In genomic region chr18:49678440-49678839, GRCh38 we compare ENCODE assay signal across 29 cellular contexts.
DNase-seq lines count a peak whose midpoint lies in the region; ATAC-seq, FAIRE-seq and TF ChIP-seq lines count a peak whose summit lies in the region.
"Had no signal": no experiment of that assay in that cellular context is flagged by ENCODE, and none has a peak within 500 bp of the region (broad histone marks: within the 10 kb centered on the region; RNA-seq: fewer than 3 reads in every experiment).

No MANE protein-coding gene starts in this region.

- no peak overlapping the region for H3K23ac ChIP-seq in H1 (ENCODE audit: insufficient read length)

- H2AK5ac ChIP-seq in H1 (ENCODE audit: low read depth, low read length) = no peak overlapping the region

- H3K4me2 ChIP-seq in BLaER1 = peak overlapping the region; percentile 62
- H3K4me2 ChIP-seq in H1 (ENCODE audit: insufficient read depth in 1 of 2, low read depth in 2 of 2, low read length in 2 of 2) = no peak overlapping the region

- no peak overlapping the region for H4K91ac ChIP-seq in H1 (replicated peaks; ENCODE audit: insufficient read length, low read length)

- H3K9ac ChIP-seq in BLaER1 = no peak overlapping the region
- no peak overlapping the region for H3K9ac ChIP-seq in H1 (replicated peaks in 1 of 4; ENCODE audit: extremely low read depth in 1 of 4, low read depth in 3 of 4, low read length in 3 of 4)

- no peak overlapping the region for H3K14ac ChIP-seq in H1 (ENCODE audit: insufficient read length)

- POLR2A ChIA-PET in H1 (lab: Charles Lee; ENCODE audit: partially characterized antibody) = no interaction called here

- H3K4me1 Mint-ChIP-seq in mesothelial cell of epicardium = peaks cover 21% of the 10 kb centered on the region
- H3K4me1 Mint-ChIP-seq: activated naive CD4-positive, alpha-beta T cell treated with anti-CD3 and anti-CD28 coated beads, Interleukin-2, amount 10 ng/mL, durations not matched to agents 7 days and 5 days; IgD-negative memory B cell; stimulated activated naive CD8-positive, alpha-beta T cell treated with anti-CD3 and anti-CD28 coated beads, Interleukin-15, amount 100 ng/mL, for 72 hours; T-cell had no signal

- no peak overlapping the region for H2AFZ ChIP-seq in H1 (ENCODE audit: low read length)

- H2BK5ac ChIP-seq in H1 (ENCODE audit: low read depth, low read length) = no peak overlapping the region

- CTCF ChIA-PET in H1 (lab: Charles Lee; ENCODE audit: partially characterized antibody) = no interaction called here

- no peaks in the 10 kb centered on the region for H3K9me3 Mint-ChIP-seq in mesothelial cell of epicardium
- H3K9me3 Mint-ChIP-seq: activated CD4-positive, alpha-beta memory T cell treated with anti-CD3 and anti-CD28 coated beads for 36 hours; activated naive CD4-positive, alpha-beta T cell treated with anti-CD3 and anti-CD28 coated beads, Interleukin-2, amount 10 ng/mL, durations not matched to agents 7 days and 5 days; effector memory CD8-positive, alpha-beta T cell; stimulated activated naive CD8-positive, alpha-beta T cell treated with anti-CD3 and anti-CD28 coated beads, Interleukin-15, amount 100 ng/mL, for 72 hours; T-cell had no signal

- peak overlapping the region; percentile 60 for H3K27ac ChIP-seq in BLaER1
- H3K27ac ChIP-seq in H1 (ENCODE audit: low read depth, low read length) = no peak overlapping the region
- H3K27ac ChIP-seq: esophagus muscularis mucosa, foreskin keratinocyte, heart right ventricle, left lung had no signal

- H3K4me3 ChIP-seq in BLaER1 (no peak overlapping the region), H1 (ENCODE audit: extremely low read depth in 1 of 4, insufficient read depth in 2 of 4, low read depth in 3 of 4, low read length in 4 of 4) (no peak overlapping the region), BE2C (ENCODE audit: low read depth, low read length) (no peak overlapping the region)
- H3K4me3 ChIP-seq: esophagus muscularis mucosa, heart right ventricle, left lung had no signal

- no peak for TF ChIP-seq RAD21 in H1 (IDR thresholded peaks at IDR 0.05 in 1 of 2, conservative IDR thresholded peaks at IDR 0.05 in 1 of 2; ENCODE audit: low read depth in 2 of 2, low read length in 2 of 2)

- peaks cover 20% of the 10 kb centered on the region for H3K4me1 ChIP-seq in BLaER1
- H3K4me1 ChIP-seq in H1 (replicated peaks in 1 of 4; ENCODE audit: control insufficient read depth in 3 of 4, insufficient read depth in 4 of 4, low read length in 3 of 4) = no peaks in the 10 kb centered on the region
- H3K4me1 ChIP-seq in BE2C = no peaks in the 10 kb centered on the region
- H3K4me1 ChIP-seq: esophagus muscularis mucosa, foreskin keratinocyte, heart right ventricle, left lung had no signal

- H4K5ac ChIP-seq in H1 (ENCODE audit: insufficient read length, low read depth, low read length) = no peak overlapping the region

- peak overlapping the region; percentile 15 for H3K27ac Mint-ChIP-seq in mesothelial cell of epicardium
- H3K27ac Mint-ChIP-seq: activated CD4-positive, alpha-beta memory T cell treated with anti-CD3 and anti-CD28 coated beads for 36 hours; activated naive CD4-positive, alpha-beta T cell treated with anti-CD3 and anti-CD28 coated beads, Interleukin-2, amount 10 ng/mL, durations not matched to agents 7 days and 5 days; naive thymus-derived CD4-positive, alpha-beta T cell; stimulated activated naive CD8-positive, alpha-beta T cell treated with anti-CD3 and anti-CD28 coated beads, Interleukin-15, amount 100 ng/mL, for 72 hours; T-cell had no signal

- H3K36me3 ChIP-seq in BLaER1 = no peaks in the 10 kb centered on the region
- H3K36me3 ChIP-seq in H1 (ENCODE audit: control insufficient read depth in 2 of 4, insufficient read depth in 4 of 4, low read length in 3 of 4) = no peaks in the 10 kb centered on the region
- no peaks in the 10 kb centered on the region for H3K36me3 ChIP-seq in BE2C
- H3K36me3 ChIP-seq: esophagus muscularis mucosa, heart right ventricle, left lung had no signal

- no peaks in the 10 kb centered on the region for H3K23me2 ChIP-seq in H1 (ENCODE audit: low read depth, low read length)

- no peak overlapping the region for H4K8ac ChIP-seq in H1 (ENCODE audit: extremely low read depth, insufficient read depth, low read length)

- no peak for TF ChIP-seq EP300 in H1 (IDR thresholded peaks at IDR 0.05; ENCODE audit: borderline replicate concordance in 1 of 2, low read depth in 2 of 2, low read length in 2 of 2)

- peak; percentile 20 for ATAC-seq in HG03342 (IDR thresholded peaks at IDR 0.05; ENCODE audit: unreplicated experiment)
- ATAC-seq: effector memory CD8-positive, alpha-beta T cell; foreskin keratinocyte; heart right ventricle; left lung; naive thymus-derived CD4-positive, alpha-beta T cell; stimulated activated naive CD8-positive, alpha-beta T cell treated with anti-CD3 and anti-CD28 coated beads, Interleukin-15, amount 100 ng/mL, for 72 hours; T-cell had no signal

- H3K4me3 Mint-ChIP-seq in mesothelial cell of epicardium = no peak overlapping the region
- H3K4me3 Mint-ChIP-seq: activated CD4-positive, alpha-beta memory T cell treated with anti-CD3 and anti-CD28 coated beads for 36 hours; activated naive CD4-positive, alpha-beta T cell treated with anti-CD3 and anti-CD28 coated beads, Interleukin-2, amount 10 ng/mL, durations not matched to agents 7 days and 5 days; IgD-negative memory B cell; naive thymus-derived CD4-positive, alpha-beta T cell; stimulated activated naive CD8-positive, alpha-beta T cell treated with anti-CD3 and anti-CD28 coated beads, Interleukin-15, amount 100 ng/mL, for 72 hours; T-cell had no signal

- H3K4ac ChIP-seq in H1 (replicated peaks; ENCODE audit: insufficient read length, low read depth, low read length) = no peak overlapping the region

- no peak overlapping the region for H2BK120ac ChIP-seq in H1 (replicated peaks; ENCODE audit: low read depth, low read length)

- WGBS in H1 (ENCODE audit: extremely low coverage in 1 of 2, insufficient coverage in 1 of 2, insufficient read length in 1 of 2, insufficient replicate concordance in 2 of 2, low coverage in 1 of 2, low lambda C conversion rate in 2 of 2, missing lambda C conversion rate in 1 of 2), 2 experiments = 74% methylated on average over 3 of the region's 3 CpGs; no CpG with 5 or more reads in 1 of the 2 experiments

- no peak for FAIRE-seq in H1 (lab: Jason Lieb, UNC)
- FAIRE-seq: A204.1, colon, G401.6 had no signal

- H3K27me3 Mint-ChIP-seq in mesothelial cell of epicardium (ENCODE audit: low read depth) = peaks cover 9% of the 10 kb centered on the region
- H3K27me3 Mint-ChIP-seq: activated CD4-positive, alpha-beta memory T cell treated with anti-CD3 and anti-CD28 coated beads for 36 hours had no signal

- no peak overlapping the region for H2BK20ac ChIP-seq in H1 (ENCODE audit: low read length)

- H3K9me3 ChIP-seq in BLaER1 = no peaks in the 10 kb centered on the region
- no peaks in the 10 kb centered on the region for H3K9me3 ChIP-seq in H1 (ENCODE audit: insufficient read depth in 2 of 2, low read depth in 1 of 2, low read length in 1 of 2)
- no peaks in the 10 kb centered on the region for H3K9me3 ChIP-seq in BE2C
- H3K9me3 ChIP-seq: esophagus muscularis mucosa, heart right ventricle, left lung had no signal

- no peak for DNase-seq in H1 (ENCODE audit: low read depth in 1 of 2, low spot score in 2 of 2)
- no peak for DNase-seq in mesothelial cell of epicardium (ENCODE audit: low spot score in 2 of 2, unreplicated experiment in 2 of 2)
- no peak for DNase-seq in central memory CD4-positive, alpha-beta T cell
- no peak for DNase-seq in T1000 (lab: John Stamatoyannopoulos, UW)
- no peak for DNase-seq in BE2C
- DNase-seq in activated CD4-positive, alpha-beta T cell treated with anti-CD3 and anti-CD28 coated beads, Interleukin-2, amount 50 U/mL, for 48 hours = no peak
- DNase-seq: activated CD4-positive, alpha-beta memory T cell treated with anti-CD3 and anti-CD28 coated beads for 36 hours; activated CD8-positive, alpha-beta memory T cell treated with anti-CD3 and anti-CD28 coated beads, Interleukin-2, amount 50 U/mL, for 4 hours; activated naive CD4-positive, alpha-beta T cell treated with anti-CD3 and anti-CD28 coated beads, Interleukin-2, amount 10 ng/mL, durations not matched to agents 7 days and 5 days; effector memory CD8-positive, alpha-beta T cell; heart right ventricle; left lung; naive thymus-derived CD4-positive, alpha-beta T cell; NCI-H1048; NCI-H187; NCI-H510A treated with DMSO at 0.1 percent for 48 hours; SHP77 treated with DMSO at 0.1 percent for 48 hours; stimulated activated CD4-positive, alpha-beta T cell treated with anti-CD3 and anti-CD28 coated beads, Interleukin-1b, Interleukin-23, amount 100 ng/mL, for 48 hours; stimulated activated CD8-positive, alpha-beta memory T cell treated with anti-CD3 and anti-CD28 coated beads, Interleukin-4, amount 100 ng/mL, for 48 hours; stimulated activated naive CD8-positive, alpha-beta T cell treated with anti-CD3 and anti-CD28 coated beads, Interleukin-15, amount 100 ng/mL, for 72 hours; T-cell had no signal

- no peak overlapping the region for H3K56ac ChIP-seq in H1 (replicated peaks; ENCODE audit: insufficient read length, low read depth, low read length)

- H2BK12ac ChIP-seq in H1 (ENCODE audit: low read depth, low read length) = no peak overlapping the region

- H4K20me1 ChIP-seq in BLaER1 = no peaks in the 10 kb centered on the region
- H4K20me1 ChIP-seq in H1 (replicated peaks in 1 of 2; ENCODE audit: control insufficient read depth in 1 of 2, insufficient read depth in 2 of 2, low read length in 2 of 2) = no peaks in the 10 kb centered on the region

- no peaks in the 10 kb centered on the region; the same call in 1 of the 2 replicates for H3K79me1 ChIP-seq in H1 (ENCODE audit: low read depth, low read length)

- H2BK15ac ChIP-seq in H1 (ENCODE audit: low read length) = 0 out of 2 replicates have a peak overlapping the region, but pooled peaks have one; percentile 7

- TF ChIP-seq POLR2A in H1 (IDR thresholded peaks at IDR 0.05; ENCODE audit: control extremely low read depth in 1 of 2, low read depth in 2 of 2, low read length in 2 of 2) = no peak

- H3K79me2 ChIP-seq in H1 (ENCODE audit: control insufficient read depth in 1 of 2, insufficient read depth in 2 of 2, low read length in 2 of 2) = no peaks in the 10 kb centered on the region

- H3K27me3 ChIP-seq in BLaER1 = no peaks in the 10 kb centered on the region
- H3K27me3 ChIP-seq in H1 (replicated peaks in 1 of 4; ENCODE audit: control insufficient read depth in 3 of 4, extremely low read depth in 1 of 4, insufficient read depth in 3 of 4, low read length in 3 of 4) = no peaks in the 10 kb centered on the region
- no peaks in the 10 kb centered on the region for H3K27me3 ChIP-seq in BE2C
- H3K27me3 ChIP-seq: foreskin keratinocyte, left lung had no signal

- TF ChIP-seq CTCF in H1 (IDR thresholded peaks at IDR 0.05; ENCODE audit: control extremely low read depth in 1 of 3, insufficient read depth in 1 of 3, low read depth in 1 of 3, low read length in 3 of 3) = no peak
- no peak for TF ChIP-seq CTCF in mesothelial cell of epicardium (IDR thresholded peaks at IDR 0.05; ENCODE audit: unreplicated experiment)
- no peak for TF ChIP-seq CTCF in BE2C (IDR thresholded peaks at IDR 0.05; ENCODE audit: low read depth, low read length)

- no peaks in the 10 kb centered on the region for H3K36me3 Mint-ChIP-seq in mesothelial cell of epicardium
- H3K36me3 Mint-ChIP-seq: activated CD4-positive, alpha-beta memory T cell treated with anti-CD3 and anti-CD28 coated beads for 36 hours; activated naive CD4-positive, alpha-beta T cell treated with anti-CD3 and anti-CD28 coated beads, Interleukin-2, amount 10 ng/mL, durations not matched to agents 7 days and 5 days; IgD-negative memory B cell; T-cell had no signal

- no peak overlapping the region for H3K18ac ChIP-seq in H1 (ENCODE audit: extremely low read depth, low read length)
